Comparison of ENCODE assay signal across 12 cellular contexts in genomic region chr5:62689599-62690368, GRCh38.
DNase-seq lines count a peak whose midpoint lies in the region; ATAC-seq and TF ChIP-seq lines count a peak whose summit lies in the region.
"Had no signal": no experiment of that assay in that cellular context is flagged by ENCODE, and none has a peak within 500 bp of the region (broad histone marks: within the 10 kb centered on the region; RNA-seq: fewer than 3 reads in every experiment).

No MANE protein-coding gene starts in this region.

- 55 to 73% (median 60%) methylated on average over 9 of the region's 9 CpGs for WGBS in heart left ventricle, 4 donors

- intact Hi-C loops in heart left ventricle (cut with DNase I) (no loop called here), cardiac septum (cut with DNase I) (no loop called here), upper lobe of right lung (cut with DNase I) (no loop called here)
- intact Hi-C loops in dendritic cell treated with granulocyte-macrophage colony-stimulating factor and Interleukin-4, amounts not matched to agents 40 ng/mL and 50 ng/mL, for 4 days (cut with micrococcal nuclease), result loop anchor here (5.0 kb wide), 1 partner anchor 38 kb away; no protein-coding TSS in a partner anchor

- H3K36me3 Mint-ChIP-seq in dendritic cell treated with granulocyte-macrophage colony-stimulating factor and Interleukin-4, amounts not matched to agents 40 ng/mL and 50 ng/mL, for 4 days (ENCODE audit: low read depth), result no peaks in the 10 kb centered on the region
- H3K36me3 Mint-ChIP-seq in neural progenitor cell, result no peaks in the 10 kb centered on the region
- H3K36me3 Mint-ChIP-seq: CD8-positive, alpha-beta memory T cell had no signal

- H3F3A ChIP-seq in neural progenitor cell (ENCODE audit: low read depth), result no peaks in the 10 kb centered on the region

- no peaks in the 10 kb centered on the region for H3K27me3 Mint-ChIP-seq in dendritic cell treated with granulocyte-macrophage colony-stimulating factor and Interleukin-4, amounts not matched to agents 40 ng/mL and 50 ng/mL, for 4 days
- peaks cover 2% of the 10 kb centered on the region for H3K27me3 Mint-ChIP-seq in neural progenitor cell (ENCODE audit: insufficient read depth, low read depth)

- TF ChIP-seq CTCF in heart left ventricle (IDR thresholded peaks at IDR 0.05), result no peak
- no peak for TF ChIP-seq CTCF in upper lobe of right lung (IDR thresholded peaks at IDR 0.05)
- TF ChIP-seq CTCF in neural progenitor cell (IDR thresholded peaks at IDR 0.05), result no peak
- no peak for TF ChIP-seq CTCF in omental fat pad (IDR thresholded peaks at IDR 0.05)

- H3K4me1 Mint-ChIP-seq in dendritic cell treated with granulocyte-macrophage colony-stimulating factor and Interleukin-4, amounts not matched to agents 40 ng/mL and 50 ng/mL, for 4 days (ENCODE audit: low read depth), result peaks cover 34% of the 10 kb centered on the region
- H3K4me1 Mint-ChIP-seq in neural progenitor cell, result peaks cover 3% of the 10 kb centered on the region

- H3K27me3 ChIP-seq in heart left ventricle, result no peaks in the 10 kb centered on the region
- no peaks in the 10 kb centered on the region for H3K27me3 ChIP-seq in upper lobe of right lung
- no peaks in the 10 kb centered on the region for H3K27me3 ChIP-seq in neural progenitor cell

- no peaks in the 10 kb centered on the region for H3K79me2 ChIP-seq in neural progenitor cell (ENCODE audit: low read depth)

- ATAC-seq in heart left ventricle (no peak), upper lobe of right lung (peak; percentile 15), GM19467 (IDR thresholded peaks at IDR 0.05; ENCODE audit: unreplicated experiment) (no peak), omental fat pad (ENCODE audit: low FRiP score) (no peak)
- ATAC-seq: mucosa of descending colon had no signal

- no peak overlapping the region for H3K4me2 ChIP-seq in neural progenitor cell

- peak in 2 of 5 donors; percentile 9 to 19 for DNase-seq in heart left ventricle
- DNase-seq in cardiac septum (ENCODE audit: low spot score), result no peak
- DNase-seq in HT1080 (ENCODE audit: low read depth), result peak; percentile 2
- DNase-seq in upper lobe of right lung, result no peak
- DNase-seq in neural progenitor cell (ENCODE audit: low spot score), result no peak
- DNase-seq in omental fat pad (ENCODE audit: low spot score), result no peak
- DNase-seq: activated naive CD4-positive, alpha-beta T cell treated with anti-CD3 and anti-CD28 coated beads, Interleukin-2, amount 50 U/mL, for 16 hours; CD8-positive, alpha-beta memory T cell; mucosa of descending colon had no signal

- H3K4me3 ChIP-seq in heart left ventricle (peak overlapping the region in 7 of 12 donors; percentile 8 to 50 (median 36)), upper lobe of right lung (peak overlapping the region; percentile 34), neural progenitor cell (no peak overlapping the region)
- H3K4me3 ChIP-seq: mucosa of descending colon had no signal

- no peak overlapping the region for H2AFZ ChIP-seq in neural progenitor cell (replicated peaks)

- H3K9me3 Mint-ChIP-seq in dendritic cell treated with granulocyte-macrophage colony-stimulating factor and Interleukin-4, amounts not matched to agents 40 ng/mL and 50 ng/mL, for 4 days, result no peaks in the 10 kb centered on the region
- H3K9me3 Mint-ChIP-seq in neural progenitor cell, result no peaks in the 10 kb centered on the region
- H3K9me3 Mint-ChIP-seq: CD8-positive, alpha-beta memory T cell had no signal

- H3K36me3 ChIP-seq in heart left ventricle, result no peaks in the 10 kb centered on the region
- H3K36me3 ChIP-seq in upper lobe of right lung, result no peaks in the 10 kb centered on the region
- no peaks in the 10 kb centered on the region for H3K36me3 ChIP-seq in neural progenitor cell

- H3K4me1 ChIP-seq in heart left ventricle (peaks cover 0 to 19% (median 6%) of the 10 kb centered on the region in 12 donors), upper lobe of right lung (peaks cover 13% of the 10 kb centered on the region), neural progenitor cell (peaks cover 3% of the 10 kb centered on the region)

- H3K9me3 ChIP-seq in heart left ventricle (peaks cover 0 to 7% (median 0%) of the 10 kb centered on the region in 12 donors), upper lobe of right lung (no peaks in the 10 kb centered on the region), neural progenitor cell (ENCODE audit: low read depth) (no peaks in the 10 kb centered on the region)
- H3K9me3 ChIP-seq: mucosa of descending colon had no signal

- no peak overlapping the region for H3K9ac ChIP-seq in neural progenitor cell

- peak overlapping the region; percentile 77 for H3K4me3 Mint-ChIP-seq in dendritic cell treated with granulocyte-macrophage colony-stimulating factor and Interleukin-4, amounts not matched to agents 40 ng/mL and 50 ng/mL, for 4 days
- H3K4me3 Mint-ChIP-seq in neural progenitor cell, result no peak overlapping the region

- H4K20me1 ChIP-seq in neural progenitor cell (ENCODE audit: low read depth), result no peaks in the 10 kb centered on the region

- peak overlapping the region; percentile 96 for H3K27ac Mint-ChIP-seq in dendritic cell treated with granulocyte-macrophage colony-stimulating factor and Interleukin-4, amounts not matched to agents 40 ng/mL and 50 ng/mL, for 4 days
- H3K27ac Mint-ChIP-seq in neural progenitor cell, result no peak overlapping the region

- no peak for TF ChIP-seq POLR2A in heart left ventricle (IDR thresholded peaks at IDR 0.05)

- H3K27ac ChIP-seq in heart left ventricle (peak overlapping the region in 6 of 12 donors; percentile 9 to 90 (median 30)), upper lobe of right lung (peak overlapping the region; percentile 40), neural progenitor cell (no peak overlapping the region)
- H3K27ac ChIP-seq: epithelial cell of prostate had no signal
